Comparison of ENCODE assay signal across 8 cellular contexts in genomic region chr12:32399373-32400113, GRCh38. TPM values are rescaled to one million over a fixed set of nuclear protein-coding genes. Genes with fewer than 3 reads are reported as not detected.
DNase-seq lines count a peak whose midpoint lies in the region; ATAC-seq and TF ChIP-seq lines count a peak whose summit lies in the region.

Gene FGD4 (plus strand): TSS chr12:32399558.

- H3K4me1 Mint-ChIP-seq in activated T-helper 1 cell treated with anti-CD3 and anti-CD28 coated beads, Interleukin-12 subunit alpha, Interleukin-12 subunit beta, Interleukin-2, Interleukin-4 antibody, amounts not matched to agents 30 ng/mL and 10 ng/mL and 1 ng/mL, durations not matched to agents 14 hours and 24 hours and 36 hours (ENCODE audit: low read depth) = peaks cover 13% of the 10 kb centered on the region
- peaks cover 0 to 16% (median 14%) of the 10 kb centered on the region in 3 donors for H3K4me1 Mint-ChIP-seq in naive B cell

- peaks cover 29% of the 10 kb centered on the region for H3K27me3 Mint-ChIP-seq in activated T-helper 1 cell treated with anti-CD3 and anti-CD28 coated beads, Interleukin-12 subunit alpha, Interleukin-12 subunit beta, Interleukin-2, Interleukin-4 antibody, amounts not matched to agents 30 ng/mL and 10 ng/mL and 1 ng/mL, durations not matched to agents 14 hours and 24 hours and 36 hours (ENCODE audit: insufficient read depth)
- peaks cover 14 to 45% (median 29%) of the 10 kb centered on the region in 3 donors for H3K27me3 Mint-ChIP-seq in naive B cell

- peak; percentile 77 for DNase-seq in DMS79 treated with DMSO at 0.1 percent for 48 hours (lab: John Stamatoyannopoulos, UW)
- peak; percentile 91 for DNase-seq in NOMO-1 treated with DMSO at 0.1 percent for 48 hours (lab: John Stamatoyannopoulos, UW; ENCODE audit: unreplicated experiment)
- DNase-seq in activated T-helper 1 cell treated with anti-CD3 and anti-CD28 coated beads, Interleukin-12 subunit alpha, Interleukin-12 subunit beta, Interleukin-2, Interleukin-4 antibody, amounts not matched to agents 30 ng/mL and 10 ng/mL and 1 ng/mL, durations not matched to agents 14 hours and 24 hours and 36 hours (ENCODE audit: low spot score) = peak; percentile 55
- peak; percentile 85 for DNase-seq in fibroblast of pulmonary artery (ENCODE audit: low read depth)
- peak; percentile 54 for DNase-seq in naive B cell
- DNase-seq in substantia nigra (lab: John Stamatoyannopoulos, UW) = peak in 48 of 49 donors; percentile 17 to 92 (median 60)

- H3K4me3 ChIP-seq in HUES6 (ENCODE audit: low read depth, low read length) (peak within 1 kb of the TSS; percentile 79), fibroblast of pulmonary artery (replicated peaks; ENCODE audit: low read depth, low read length) (peak within 1 kb of the TSS; percentile 85)

- ATAC-seq in GM21576 (IDR thresholded peaks at IDR 0.05; ENCODE audit: unreplicated experiment) = peak; percentile 87
- peak; percentile 85 to 88 for ATAC-seq in naive B cell (ENCODE audit: low read depth in 2 of 2)

- H3K27ac ChIP-seq in HUES6 (ENCODE audit: low read depth, low read length) (peak within 1 kb of the TSS; percentile 93), substantia nigra (ENCODE audit: low read depth, low read length, poor library complexity, severe bottlenecking) (peak within 1 kb of the TSS; percentile 66)

- no peaks in the 10 kb centered on the region for H3K9me3 ChIP-seq in HUES6 (ENCODE audit: control insufficient read depth, insufficient read depth, low read depth, low read length)

- peaks cover 21% of the 10 kb centered on the region for H3K36me3 ChIP-seq in HUES6 (ENCODE audit: control insufficient read depth, insufficient read depth, low read length)

- H3K9ac ChIP-seq in HUES6 (ENCODE audit: low read length) = peak within 1 kb of the TSS; percentile 91

- H3K27me3 ChIP-seq in HUES6 (ENCODE audit: control insufficient read depth, insufficient read depth, low read length) = no peaks in the 10 kb centered on the region; the same call in 1 of the 2 replicates

- peak; percentile 31 for TF ChIP-seq CTCF in fibroblast of pulmonary artery (IDR thresholded peaks at IDR 0.05; ENCODE audit: low read length, missing control alignments)

- peak within 1 kb of the TSS; percentile 93 for H3K4me3 Mint-ChIP-seq in activated T-helper 1 cell treated with anti-CD3 and anti-CD28 coated beads, Interleukin-12 subunit alpha, Interleukin-12 subunit beta, Interleukin-2, Interleukin-4 antibody, amounts not matched to agents 30 ng/mL and 10 ng/mL and 1 ng/mL, durations not matched to agents 14 hours and 24 hours and 36 hours
- H3K4me3 Mint-ChIP-seq in naive B cell = peak within 1 kb of the TSS; percentile 87 to 95 (median 93)

- H3K27ac Mint-ChIP-seq in activated T-helper 1 cell treated with anti-CD3 and anti-CD28 coated beads, Interleukin-12 subunit alpha, Interleukin-12 subunit beta, Interleukin-2, Interleukin-4 antibody, amounts not matched to agents 30 ng/mL and 10 ng/mL and 1 ng/mL, durations not matched to agents 14 hours and 24 hours and 36 hours = peak within 1 kb of the TSS; percentile 63
- H3K27ac Mint-ChIP-seq in naive B cell = peak within 1 kb of the TSS in 2 of 6 donors; percentile 29 to 58

- intact Hi-C loops in activated T-helper 1 cell treated with anti-CD3 and anti-CD28 coated beads, Interleukin-12 subunit alpha, Interleukin-12 subunit beta, Interleukin-2, Interleukin-4 antibody, amounts not matched to agents 30 ng/mL and 10 ng/mL and 1 ng/mL, durations not matched to agents 14 hours and 24 hours and 36 hours (cut with micrococcal nuclease) = loop anchor here (1.0 to 10.0 kb wide), 2 partner anchors 275 to 746 kb away; partner anchors contain the start of gene DNM1L

- no peaks in the 10 kb centered on the region for H3K9me3 Mint-ChIP-seq in activated T-helper 1 cell treated with anti-CD3 and anti-CD28 coated beads, Interleukin-12 subunit alpha, Interleukin-12 subunit beta, Interleukin-2, Interleukin-4 antibody, amounts not matched to agents 30 ng/mL and 10 ng/mL and 1 ng/mL, durations not matched to agents 14 hours and 24 hours and 36 hours
- no peaks in the 10 kb centered on the region for H3K9me3 Mint-ChIP-seq in naive B cell

- peaks cover 2% of the 10 kb centered on the region for H3K36me3 Mint-ChIP-seq in activated T-helper 1 cell treated with anti-CD3 and anti-CD28 coated beads, Interleukin-12 subunit alpha, Interleukin-12 subunit beta, Interleukin-2, Interleukin-4 antibody, amounts not matched to agents 30 ng/mL and 10 ng/mL and 1 ng/mL, durations not matched to agents 14 hours and 24 hours and 36 hours (ENCODE audit: low read depth)
- no peaks in the 10 kb centered on the region for H3K36me3 Mint-ChIP-seq in naive B cell

- peaks cover 26% of the 10 kb centered on the region for H3K4me1 ChIP-seq in HUES6 (ENCODE audit: control insufficient read depth, insufficient read depth, low read length)

RNA-seq across cellular contexts. Expression of gene FGD4, which starts in this region (rescaled TPM):
- total RNA-seq in activated T-helper 1 cell treated with anti-CD3 and anti-CD28 coated beads, Interleukin-12 subunit alpha, Interleukin-12 subunit beta, Interleukin-2, Interleukin-4 antibody, amounts not matched to agents 30 ng/mL and 10 ng/mL and 1 ng/mL, durations not matched to agents 14 hours and 24 hours and 36 hours = 0.03 and 0.51 TPM in 2 replicates
- polyA plus RNA-seq in naive B cell (ENCODE audit: low read depth in 6 of 6) = 1 to 10 TPM in 5 of 6 donors, not detected in 1; 1.4 to 5.2 (median 1.9) TPM

Comparison
In these comparisons a context has a peak if more than half of its experiments do, and no peak if none do; other contexts are left out.
1. Peak in every context shown above with its lines: DNase-seq, ATAC-seq, H3K4me3 ChIP-seq and H3K27ac ChIP-seq.
2. Peak in DNase-seq in activated T-helper 1 cell treated with anti-CD3 and anti-CD28 coated beads, Interleukin-12 subunit alpha, Interleukin-12 subunit beta, Interleukin-2, Interleukin-4 antibody, amounts not matched to agents 30 ng/mL and 10 ng/mL and 1 ng/mL, durations not matched to agents 14 hours and 24 hours and 36 hours; RNA of the gene not detected or under 1 TPM.